In the genomic region with DNA sequence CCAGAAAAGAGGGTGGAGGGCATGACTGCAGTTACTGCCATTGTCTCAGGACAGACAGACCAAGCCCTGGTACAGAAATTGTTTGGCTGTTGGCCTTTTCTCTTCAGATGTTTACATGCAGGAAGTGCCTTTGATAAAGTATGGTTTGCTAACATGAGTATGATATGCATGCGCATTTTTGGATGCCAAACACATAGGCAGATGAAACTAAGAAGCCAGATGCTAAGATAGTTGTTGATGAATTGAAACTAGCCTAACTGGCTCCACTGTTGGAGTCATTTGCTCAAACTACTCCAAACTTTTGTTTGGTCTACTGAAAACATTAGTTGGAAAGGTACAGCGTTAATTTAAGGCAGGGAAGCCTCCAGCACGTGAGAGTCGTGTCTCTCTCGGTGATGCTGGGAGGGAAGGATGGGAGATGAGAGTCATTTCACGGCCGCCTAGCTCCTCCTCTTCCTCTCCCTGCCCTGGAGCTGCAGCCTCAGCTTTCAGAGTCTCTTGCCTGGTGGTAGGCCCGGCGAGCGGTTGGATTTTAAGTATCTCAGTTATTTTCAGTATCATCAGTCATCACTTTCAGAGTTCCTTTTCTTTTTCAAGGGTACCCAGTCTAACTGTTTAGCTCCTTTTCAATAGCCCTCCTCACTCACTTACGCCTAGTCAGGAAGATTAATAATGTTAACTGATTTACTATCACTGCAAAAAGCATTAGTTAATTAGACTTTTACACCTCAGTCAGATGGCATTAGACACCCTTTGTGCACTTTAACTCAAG, we compare ENCODE assay signal across 1 cellular context.
TF ChIP-seq lines count a peak whose summit lies in the region.

No MANE protein-coding gene starts in this region.

TF ChIP-seq in K562, 482 proteins besides CTCF, POLR2A, EP300 and RAD21 (continued from another document and continues in another):
- TF ChIP-seq MTA3 (IDR thresholded peaks at IDR 0.05; ENCODE audit: borderline replicate concordance) (no peak), TAF7 (tag; IDR thresholded peaks at IDR 0.05) (no peak), RHOXF2B (CRISPR knock-in tag; conservative IDR thresholded peaks at IDR 0.05) (no peak), CHCHD3 (CRISPR knock-in tag; IDR thresholded peaks at IDR 0.05) (no peak), NCOA1 (IDR thresholded peaks at IDR 0.05; ENCODE audit: low read depth) (no peak), PML (IDR thresholded peaks at IDR 0.05; ENCODE audit: low read length) (no peak; the same call in 1 of the 2 replicates), HDAC2 (IDR thresholded peaks at IDR 0.05) (peak; percentile 71; the same call in 1 of the 2 replicates), POLR2AphosphoS5 (IDR thresholded peaks at IDR 0.05; ENCODE audit: control insufficient read depth, insufficient read depth, low read depth, low read length) (peak; percentile 47; the same call in 1 of the 2 replicates), POLR3A (IDR thresholded peaks at IDR 0.05; ENCODE audit: borderline replicate concordance, extremely low read depth, insufficient read depth, insufficient read length) (no peak), RBFOX2 (IDR thresholded peaks at IDR 0.05; ENCODE audit: low read depth, low read length) (0 out of 2 replicates have a peak, but pooled peaks have one; percentile 33), TARDBP (IDR thresholded peaks at IDR 0.05) (no peak), ZNF589 (CRISPR knock-in tag; IDR thresholded peaks at IDR 0.05; ENCODE audit: low read depth) (no peak), RCOR1 (IDR thresholded peaks at IDR 0.05; ENCODE audit: borderline replicate concordance in 1 of 2, low read depth in 2 of 2, low read length in 2 of 2) (peak in 1 of 2 experiments; percentile 86; a peak in 2 of 4 replicates), ZSCAN32 (CRISPR knock-in tag; IDR thresholded peaks at IDR 0.05) (no peak), ATF7 (IDR thresholded peaks at IDR 0.05) (no peak), MBD2 (IDR thresholded peaks at IDR 0.05; ENCODE audit: borderline replicate concordance, low read depth) (no peak), ZNF644 (tag; IDR thresholded peaks at IDR 0.05; ENCODE audit: low read depth) (no peak), MYC (IDR thresholded peaks at IDR 0.05; ENCODE audit: low read depth, low read length) (peak; percentile 43), MYC (CRISPR knock-in tag; IDR thresholded peaks at IDR 0.05; ENCODE audit: borderline replicate concordance, low read depth) (no peak), ZNF408 (CRISPR knock-in tag; IDR thresholded peaks at IDR 0.05; ENCODE audit: low read depth) (no peak), HDAC1 (IDR thresholded peaks at IDR 0.05) (peak in 1 of 2 experiments; percentile 62; a peak in 1 of 4 replicates), TBP (optimal IDR thresholded peaks at IDR 0.05; ENCODE audit: low read depth, low read length) (peak; percentile 20), HNRNPL (IDR thresholded peaks at IDR 0.05; ENCODE audit: low read depth, low read length) (no peak), BRD4 (IDR thresholded peaks at IDR 0.05) (no peak), ZNF311 (CRISPR knock-in tag; IDR thresholded peaks at IDR 0.05) (no peak), CBX2 (IDR thresholded peaks at IDR 0.05; ENCODE audit: insufficient read depth, low read length, poor library complexity, severe bottlenecking) (no peak), ERF (CRISPR knock-in tag; IDR thresholded peaks at IDR 0.05) (no peak), PURB (CRISPR knock-in tag; IDR thresholded peaks at IDR 0.05; ENCODE audit: low read depth) (no peak), PYGO2 (tag; IDR thresholded peaks at IDR 0.05) (no peak), TEAD2 (tag; IDR thresholded peaks at IDR 0.05) (no peak), KDM5B (IDR thresholded peaks at IDR 0.05; ENCODE audit: insufficient replicate concordance, low read depth, low read length) (peak; percentile 40), SMAD3 (CRISPR knock-in tag; conservative IDR thresholded peaks at IDR 0.05) (no peak)
- TF ChIP-seq, protein P1, sequence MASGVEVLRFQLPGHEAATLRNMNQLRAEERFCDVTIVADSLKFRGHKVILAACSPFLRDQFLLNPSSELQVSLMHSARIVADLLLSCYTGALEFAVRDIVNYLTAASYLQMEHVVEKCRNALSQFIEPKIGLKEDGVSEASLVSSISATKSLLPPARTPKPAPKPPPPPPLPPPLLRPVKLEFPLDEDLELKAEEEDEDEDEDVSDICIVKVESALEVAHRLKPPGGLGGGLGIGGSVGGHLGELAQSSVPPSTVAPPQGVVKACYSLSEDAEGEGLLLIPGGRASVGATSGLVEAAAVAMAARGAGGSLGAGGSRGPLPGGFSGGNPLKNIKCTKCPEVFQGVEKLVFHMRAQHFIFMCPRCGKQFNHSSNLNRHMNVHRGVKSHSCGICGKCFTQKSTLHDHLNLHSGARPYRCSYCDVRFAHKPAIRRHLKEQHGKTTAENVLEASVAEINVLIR (CRISPR knock-in tag; IDR thresholded peaks at IDR 0.05), result no peak
- TF ChIP-seq, protein P2, sequence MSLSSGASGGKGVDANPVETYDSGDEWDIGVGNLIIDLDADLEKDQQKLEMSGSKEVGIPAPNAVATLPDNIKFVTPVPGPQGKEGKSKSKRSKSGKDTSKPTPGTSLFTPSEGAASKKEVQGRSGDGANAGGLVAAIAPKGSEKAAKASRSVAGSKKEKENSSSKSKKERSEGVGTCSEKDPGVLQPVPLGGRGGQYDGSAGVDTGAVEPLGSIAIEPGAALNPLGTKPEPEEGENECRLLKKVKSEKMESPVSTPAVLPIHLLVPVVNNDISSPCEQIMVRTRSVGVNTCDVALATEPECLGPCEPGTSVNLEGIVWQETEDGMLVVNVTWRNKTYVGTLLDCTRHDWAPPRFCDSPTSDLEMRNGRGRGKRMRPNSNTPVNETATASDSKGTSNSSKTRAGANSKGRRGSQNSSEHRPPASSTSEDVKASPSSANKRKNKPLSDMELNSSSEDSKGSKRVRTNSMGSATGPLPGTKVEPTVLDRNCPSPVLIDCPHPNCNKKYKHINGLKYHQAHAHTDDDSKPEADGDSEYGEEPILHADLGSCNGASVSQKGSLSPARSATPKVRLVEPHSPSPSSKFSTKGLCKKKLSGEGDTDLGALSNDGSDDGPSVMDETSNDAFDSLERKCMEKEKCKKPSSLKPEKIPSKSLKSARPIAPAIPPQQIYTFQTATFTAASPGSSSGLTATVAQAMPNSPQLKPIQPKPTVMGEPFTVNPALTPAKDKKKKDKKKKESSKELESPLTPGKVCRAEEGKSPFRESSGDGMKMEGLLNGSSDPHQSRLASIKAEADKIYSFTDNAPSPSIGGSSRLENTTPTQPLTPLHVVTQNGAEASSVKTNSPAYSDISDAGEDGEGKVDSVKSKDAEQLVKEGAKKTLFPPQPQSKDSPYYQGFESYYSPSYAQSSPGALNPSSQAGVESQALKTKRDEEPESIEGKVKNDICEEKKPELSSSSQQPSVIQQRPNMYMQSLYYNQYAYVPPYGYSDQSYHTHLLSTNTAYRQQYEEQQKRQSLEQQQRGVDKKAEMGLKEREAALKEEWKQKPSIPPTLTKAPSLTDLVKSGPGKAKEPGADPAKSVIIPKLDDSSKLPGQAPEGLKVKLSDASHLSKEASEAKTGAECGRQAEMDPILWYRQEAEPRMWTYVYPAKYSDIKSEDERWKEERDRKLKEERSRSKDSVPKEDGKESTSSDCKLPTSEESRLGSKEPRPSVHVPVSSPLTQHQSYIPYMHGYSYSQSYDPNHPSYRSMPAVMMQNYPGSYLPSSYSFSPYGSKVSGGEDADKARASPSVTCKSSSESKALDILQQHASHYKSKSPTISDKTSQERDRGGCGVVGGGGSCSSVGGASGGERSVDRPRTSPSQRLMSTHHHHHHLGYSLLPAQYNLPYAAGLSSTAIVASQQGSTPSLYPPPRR (CRISPR knock-in tag; IDR thresholded peaks at IDR 0.05; ENCODE audit: borderline replicate concordance), result no peak
- TF ChIP-seq, protein P3, sequence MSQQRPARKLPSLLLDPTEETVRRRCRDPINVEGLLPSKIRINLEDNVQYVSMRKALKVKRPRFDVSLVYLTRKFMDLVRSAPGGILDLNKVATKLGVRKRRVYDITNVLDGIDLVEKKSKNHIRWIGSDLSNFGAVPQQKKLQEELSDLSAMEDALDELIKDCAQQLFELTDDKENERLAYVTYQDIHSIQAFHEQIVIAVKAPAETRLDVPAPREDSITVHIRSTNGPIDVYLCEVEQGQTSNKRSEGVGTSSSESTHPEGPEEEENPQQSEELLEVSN (IDR thresholded peaks at IDR 0.05; ENCODE audit: borderline replicate concordance in 1 of 2, extremely low read depth in 1 of 2, insufficient read depth in 1 of 2, insufficient read length in 1 of 2, low read depth in 1 of 2, low read length in 1 of 2, poor library complexity in 1 of 2, severe bottlenecking in 1 of 2), result peak; percentile 54 to 82
- TF ChIP-seq, protein P4, sequence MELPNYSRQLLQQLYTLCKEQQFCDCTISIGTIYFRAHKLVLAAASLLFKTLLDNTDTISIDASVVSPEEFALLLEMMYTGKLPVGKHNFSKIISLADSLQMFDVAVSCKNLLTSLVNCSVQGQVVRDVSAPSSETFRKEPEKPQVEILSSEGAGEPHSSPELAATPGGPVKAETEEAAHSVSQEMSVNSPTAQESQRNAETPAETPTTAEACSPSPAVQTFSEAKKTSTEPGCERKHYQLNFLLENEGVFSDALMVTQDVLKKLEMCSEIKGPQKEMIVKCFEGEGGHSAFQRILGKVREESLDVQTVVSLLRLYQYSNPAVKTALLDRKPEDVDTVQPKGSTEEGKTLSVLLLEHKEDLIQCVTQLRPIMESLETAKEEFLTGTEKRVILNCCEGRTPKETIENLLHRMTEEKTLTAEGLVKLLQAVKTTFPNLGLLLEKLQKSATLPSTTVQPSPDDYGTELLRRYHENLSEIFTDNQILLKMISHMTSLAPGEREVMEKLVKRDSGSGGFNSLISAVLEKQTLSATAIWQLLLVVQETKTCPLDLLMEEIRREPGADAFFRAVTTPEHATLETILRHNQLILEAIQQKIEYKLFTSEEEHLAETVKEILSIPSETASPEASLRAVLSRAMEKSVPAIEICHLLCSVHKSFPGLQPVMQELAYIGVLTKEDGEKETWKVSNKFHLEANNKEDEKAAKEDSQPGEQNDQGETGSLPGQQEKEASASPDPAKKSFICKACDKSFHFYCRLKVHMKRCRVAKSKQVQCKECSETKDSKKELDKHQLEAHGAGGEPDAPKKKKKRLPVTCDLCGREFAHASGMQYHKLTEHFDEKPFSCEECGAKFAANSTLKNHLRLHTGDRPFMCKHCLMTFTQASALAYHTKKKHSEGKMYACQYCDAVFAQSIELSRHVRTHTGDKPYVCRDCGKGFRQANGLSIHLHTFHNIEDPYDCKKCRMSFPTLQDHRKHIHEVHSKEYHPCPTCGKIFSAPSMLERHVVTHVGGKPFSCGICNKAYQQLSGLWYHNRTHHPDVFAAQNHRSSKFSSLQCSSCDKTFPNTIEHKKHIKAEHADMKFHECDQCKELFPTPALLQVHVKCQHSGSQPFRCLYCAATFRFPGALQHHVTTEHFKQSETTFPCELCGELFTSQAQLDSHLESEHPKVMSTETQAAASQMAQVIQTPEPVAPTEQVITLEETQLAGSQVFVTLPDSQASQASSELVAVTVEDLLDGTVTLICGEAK (IDR thresholded peaks at IDR 0.05), result no peak
- TF ChIP-seq, protein P4 (CRISPR knock-in tag; IDR thresholded peaks at IDR 0.05), result no peak
- TF ChIP-seq, protein P5, sequence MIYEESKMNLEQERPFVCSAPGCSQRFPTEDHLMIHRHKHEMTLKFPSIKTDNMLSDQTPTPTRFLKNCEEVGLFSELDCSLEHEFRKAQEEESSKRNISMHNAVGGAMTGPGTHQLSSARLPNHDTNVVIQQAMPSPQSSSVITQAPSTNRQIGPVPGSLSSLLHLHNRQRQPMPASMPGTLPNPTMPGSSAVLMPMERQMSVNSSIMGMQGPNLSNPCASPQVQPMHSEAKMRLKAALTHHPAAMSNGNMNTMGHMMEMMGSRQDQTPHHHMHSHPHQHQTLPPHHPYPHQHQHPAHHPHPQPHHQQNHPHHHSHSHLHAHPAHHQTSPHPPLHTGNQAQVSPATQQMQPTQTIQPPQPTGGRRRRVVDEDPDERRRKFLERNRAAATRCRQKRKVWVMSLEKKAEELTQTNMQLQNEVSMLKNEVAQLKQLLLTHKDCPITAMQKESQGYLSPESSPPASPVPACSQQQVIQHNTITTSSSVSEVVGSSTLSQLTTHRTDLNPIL (CRISPR knock-in tag; IDR thresholded peaks at IDR 0.05), result no peak
- TF ChIP-seq, protein P6, sequence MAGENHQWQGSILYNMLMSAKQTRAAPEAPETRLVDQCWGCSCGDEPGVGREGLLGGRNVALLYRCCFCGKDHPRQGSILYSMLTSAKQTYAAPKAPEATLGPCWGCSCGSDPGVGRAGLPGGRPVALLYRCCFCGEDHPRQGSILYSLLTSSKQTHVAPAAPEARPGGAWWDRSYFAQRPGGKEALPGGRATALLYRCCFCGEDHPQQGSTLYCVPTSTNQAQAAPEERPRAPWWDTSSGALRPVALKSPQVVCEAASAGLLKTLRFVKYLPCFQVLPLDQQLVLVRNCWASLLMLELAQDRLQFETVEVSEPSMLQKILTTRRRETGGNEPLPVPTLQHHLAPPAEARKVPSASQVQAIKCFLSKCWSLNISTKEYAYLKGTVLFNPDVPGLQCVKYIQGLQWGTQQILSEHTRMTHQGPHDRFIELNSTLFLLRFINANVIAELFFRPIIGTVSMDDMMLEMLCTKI (IDR thresholded peaks at IDR 0.05; ENCODE audit: partially characterized antibody), result no peak
- TF ChIP-seq, protein P7, sequence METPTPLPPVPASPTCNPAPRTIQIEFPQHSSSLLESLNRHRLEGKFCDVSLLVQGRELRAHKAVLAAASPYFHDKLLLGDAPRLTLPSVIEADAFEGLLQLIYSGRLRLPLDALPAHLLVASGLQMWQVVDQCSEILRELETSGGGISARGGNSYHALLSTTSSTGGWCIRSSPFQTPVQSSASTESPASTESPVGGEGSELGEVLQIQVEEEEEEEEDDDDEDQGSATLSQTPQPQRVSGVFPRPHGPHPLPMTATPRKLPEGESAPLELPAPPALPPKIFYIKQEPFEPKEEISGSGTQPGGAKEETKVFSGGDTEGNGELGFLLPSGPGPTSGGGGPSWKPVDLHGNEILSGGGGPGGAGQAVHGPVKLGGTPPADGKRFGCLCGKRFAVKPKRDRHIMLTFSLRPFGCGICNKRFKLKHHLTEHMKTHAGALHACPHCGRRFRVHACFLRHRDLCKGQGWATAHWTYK (CRISPR knock-in tag; IDR thresholded peaks at IDR 0.05), result no peak
